In genomic region chr6:63660737-63661136, GRCh38 we compare ENCODE assay signal across 17 cellular contexts. TPM values are rescaled to one million over a fixed set of nuclear protein-coding genes. Genes with fewer than 3 reads are reported as not detected.
DNase-seq lines count a peak whose midpoint lies in the region; ATAC-seq and TF ChIP-seq lines count a peak whose summit lies in the region.
"Had no signal": no experiment of that assay in that cellular context is flagged by ENCODE, and none has a peak within 500 bp of the region (broad histone marks: within the 10 kb centered on the region; RNA-seq: fewer than 3 reads in every experiment).

No MANE protein-coding gene starts in this region.

- no peaks in the 10 kb centered on the region for H3K36me3 Mint-ChIP-seq in activated naive CD8-positive, alpha-beta T cell
- H3K36me3 Mint-ChIP-seq in activated naive CD8-positive, alpha-beta T cell treated with anti-CD3 and anti-CD28 coated beads for 36 hours: peaks cover 14% of the 10 kb centered on the region
- H3K36me3 Mint-ChIP-seq in naive thymus-derived CD8-positive, alpha-beta T cell: peaks cover 0 to 5% (median 0%) of the 10 kb centered on the region in 3 donors
- no peaks in the 10 kb centered on the region for H3K36me3 Mint-ChIP-seq in endothelial cell (ENCODE audit: low read depth, unreplicated experiment)

- TF ChIP-seq CTCF in endothelial cell (IDR thresholded peaks at IDR 0.05; ENCODE audit: unreplicated experiment): no peak

- H3K4me1 Mint-ChIP-seq in activated naive CD8-positive, alpha-beta T cell (ENCODE audit: low read depth): peaks cover 90% of the 10 kb centered on the region
- H3K4me1 Mint-ChIP-seq in activated naive CD8-positive, alpha-beta T cell treated with anti-CD3 and anti-CD28 coated beads for 36 hours: peaks cover 71% of the 10 kb centered on the region
- peaks cover 50 to 91% (median 80%) of the 10 kb centered on the region in 4 donors for H3K4me1 Mint-ChIP-seq in naive thymus-derived CD8-positive, alpha-beta T cell
- H3K4me1 Mint-ChIP-seq in endothelial cell (ENCODE audit: unreplicated experiment): peaks cover 17% of the 10 kb centered on the region

- no peaks in the 10 kb centered on the region for H3K9me3 Mint-ChIP-seq in activated naive CD8-positive, alpha-beta T cell (ENCODE audit: low read depth)
- no peaks in the 10 kb centered on the region for H3K9me3 Mint-ChIP-seq in activated naive CD8-positive, alpha-beta T cell treated with anti-CD3 and anti-CD28 coated beads for 36 hours
- no peaks in the 10 kb centered on the region for H3K9me3 Mint-ChIP-seq in naive thymus-derived CD8-positive, alpha-beta T cell
- H3K9me3 Mint-ChIP-seq in endothelial cell (ENCODE audit: unreplicated experiment): no peaks in the 10 kb centered on the region
- H3K9me3 Mint-ChIP-seq: CD4-positive, CD25-positive, alpha-beta regulatory T cell had no signal

- POLR2A ChIA-PET in naive thymus-derived CD8-positive, alpha-beta T cell (lab: Charles Lee): no interaction called here

- peak in 1 of 2 donors; percentile 21 for ATAC-seq in naive thymus-derived CD8-positive, alpha-beta T cell
- ATAC-seq in HG02610 (IDR thresholded peaks at IDR 0.05; ENCODE audit: unreplicated experiment) (no peak), HG02938 (IDR thresholded peaks at IDR 0.05; ENCODE audit: unreplicated experiment) (no peak), GM21360 (IDR thresholded peaks at IDR 0.05; ENCODE audit: unreplicated experiment) (no peak)
- ATAC-seq: Panc1, Right ventricle myocardium inferior had no signal

- no peak for DNase-seq in activated naive CD8-positive, alpha-beta T cell treated with anti-CD3 and anti-CD28 coated beads for 36 hours
- peak; percentile 34 for DNase-seq in globus pallidus (ENCODE audit: low spot score)
- no peak for DNase-seq in naive thymus-derived CD8-positive, alpha-beta T cell
- DNase-seq in endothelial cell (ENCODE audit: low spot score): no peak
- DNase-seq: CD4-positive, CD25-positive, alpha-beta regulatory T cell; DMS53; H7; NCI-H1417; NCI-H1930; NCI-H2171; NCI-H510A had no signal

- no peaks in the 10 kb centered on the region for H3K27me3 Mint-ChIP-seq in activated naive CD8-positive, alpha-beta T cell
- H3K27me3 Mint-ChIP-seq in activated naive CD8-positive, alpha-beta T cell treated with anti-CD3 and anti-CD28 coated beads for 36 hours: no peaks in the 10 kb centered on the region
- H3K27me3 Mint-ChIP-seq in naive thymus-derived CD8-positive, alpha-beta T cell: no peaks in the 10 kb centered on the region
- no peaks in the 10 kb centered on the region for H3K27me3 Mint-ChIP-seq in endothelial cell (ENCODE audit: unreplicated experiment)
- H3K27me3 Mint-ChIP-seq: CD4-positive, CD25-positive, alpha-beta regulatory T cell had no signal

- H3K4me3 Mint-ChIP-seq in activated naive CD8-positive, alpha-beta T cell: no peak overlapping the region
- H3K4me3 Mint-ChIP-seq in activated naive CD8-positive, alpha-beta T cell treated with anti-CD3 and anti-CD28 coated beads for 36 hours: no peak overlapping the region
- peak overlapping the region in 6 of 10 donors; percentile 5 to 69 (median 12) for H3K4me3 Mint-ChIP-seq in naive thymus-derived CD8-positive, alpha-beta T cell
- no peak overlapping the region for H3K4me3 Mint-ChIP-seq in endothelial cell (ENCODE audit: unreplicated experiment)

- peak overlapping the region; percentile 62 for H3K27ac Mint-ChIP-seq in activated naive CD8-positive, alpha-beta T cell
- H3K27ac Mint-ChIP-seq in activated naive CD8-positive, alpha-beta T cell treated with anti-CD3 and anti-CD28 coated beads for 36 hours: no peak overlapping the region
- peak overlapping the region in 3 of 10 donors; percentile 6 to 60 (median 22) for H3K27ac Mint-ChIP-seq in naive thymus-derived CD8-positive, alpha-beta T cell
- H3K27ac Mint-ChIP-seq in endothelial cell (ENCODE audit: unreplicated experiment): no peak overlapping the region

RNA-seq across cellular contexts. Expression of gene PHF3, which starts 25.1 kb away (rescaled TPM):
- 10 to 100 TPM; 46.2 to 48.5 TPM for total RNA-seq in activated naive CD8-positive, alpha-beta T cell treated with anti-CD3 and anti-CD28 coated beads for 36 hours
- 100 to 1,000 TPM; 115 to 118 TPM for total RNA-seq in naive thymus-derived CD8-positive, alpha-beta T cell
- 10 to 100 TPM; 23.7 to 38.6 (median 28.9) TPM for polyA plus RNA-seq in naive thymus-derived CD8-positive, alpha-beta T cell
- 47.9 TPM for total RNA-seq in endothelial cell (ENCODE audit: unreplicated experiment)

Comparison
In these comparisons a context has a peak if more than half of its experiments do, and no peak if none do; other contexts are left out.
1. H3K4me3 Mint-ChIP-seq: peak in naive thymus-derived CD8-positive, alpha-beta T cell (6 of 10); none in activated naive CD8-positive, alpha-beta T cell (single experiment), activated naive CD8-positive, alpha-beta T cell treated with anti-CD3 and anti-CD28 coated beads for 36 hours (single experiment) and endothelial cell (single experiment).